In the genomic region with DNA sequence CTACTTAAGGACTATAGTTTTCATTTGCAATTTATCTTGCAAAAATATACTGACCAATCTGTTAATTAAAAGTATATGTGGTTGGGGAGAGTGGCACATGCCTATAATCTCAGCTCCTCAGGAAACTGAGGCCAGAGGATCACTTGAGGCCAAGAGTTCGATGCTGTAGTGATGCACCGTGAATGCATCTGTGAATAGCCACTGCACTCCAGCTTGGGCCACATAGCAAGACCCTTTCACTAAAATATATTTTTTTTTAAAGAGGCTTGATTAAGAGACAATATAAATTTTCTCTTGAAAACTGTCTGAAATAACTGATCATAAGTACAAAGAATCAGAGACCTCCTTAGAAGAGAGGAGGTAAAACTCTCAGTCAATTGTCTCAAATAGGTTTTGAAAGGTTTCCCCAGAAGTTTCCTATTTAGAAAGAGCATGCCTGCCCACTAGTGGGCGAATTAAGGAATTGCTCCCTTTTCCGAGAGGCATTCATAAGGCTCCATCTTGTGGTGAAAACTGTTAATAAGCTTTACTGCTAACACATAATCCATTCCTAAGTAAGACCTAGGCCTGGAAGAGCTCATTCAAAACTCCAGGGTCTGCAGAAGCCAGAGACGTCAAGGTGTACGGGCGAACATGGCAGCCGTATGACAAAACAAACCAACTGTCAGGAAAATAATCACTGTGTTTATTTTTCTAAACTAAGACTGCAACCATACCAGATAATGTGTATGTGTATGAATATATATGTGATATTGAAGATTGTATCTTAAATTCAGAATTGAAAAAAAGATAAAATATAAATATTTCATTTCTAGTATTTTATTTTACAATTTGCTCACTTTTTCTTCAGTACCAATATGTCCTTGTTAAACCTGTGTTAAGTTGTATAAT, we compare ENCODE assay signal across 8 cellular contexts. TPM values are rescaled to one million over a fixed set of nuclear protein-coding genes. Genes with fewer than 3 reads are reported as not detected.
DNase-seq lines count a peak whose midpoint lies in the region; ATAC-seq, FAIRE-seq and TF ChIP-seq lines count a peak whose summit lies in the region.
"Had no signal": no experiment of that assay in that cellular context is flagged by ENCODE, and none has a peak within 500 bp of the region (broad histone marks: within the 10 kb centered on the region; RNA-seq: fewer than 3 reads in every experiment).

No MANE protein-coding gene starts in this region.

- H3K4me1 ChIP-seq in SJCRH30: no peaks in the 10 kb centered on the region

- peak; percentile 100 for TF ChIP-seq CTCF in NB4 (IDR thresholded peaks at IDR 0.05; ENCODE audit: low read depth, low read length)

- no peak overlapping the region for H3K4me3 ChIP-seq in NB4 (ENCODE audit: low read depth, low read length)
- no peak overlapping the region for H3K4me3 ChIP-seq in SJCRH30

- no peaks in the 10 kb centered on the region for H3K36me3 ChIP-seq in SJCRH30

- TF ChIP-seq POLR2A in GM12891 (IDR thresholded peaks at IDR 0.05; ENCODE audit: low read depth, low read length): no peak
- no peak for TF ChIP-seq POLR2A in NB4 (IDR thresholded peaks at IDR 0.05; ENCODE audit: extremely low read depth, insufficient read length)

- ATAC-seq in HG02610 (IDR thresholded peaks at IDR 0.05; ENCODE audit: unreplicated experiment): peak; percentile 82
- ATAC-seq in activated naive CD4-positive, alpha-beta T cell treated with anti-CD3 and anti-CD28 coated beads, Interleukin-2, amount 50 U/mL, for 72 hours: peak; percentile 74 to 79

- no peak overlapping the region for H3K27ac ChIP-seq in SJCRH30

- intact Hi-C loops in head of caudate nucleus (cut with DNase I): loop anchor here (1.0 to 10.0 kb wide), 2 partner anchors 210 to 360 kb away; a partner anchor contains a TSS

- no peaks in the 10 kb centered on the region for H3K9me3 Mint-ChIP-seq in activated naive CD4-positive, alpha-beta T cell treated with anti-CD3 and anti-CD28 coated beads, Interleukin-2, amount 50 U/mL, for 72 hours
- H3K9me3 Mint-ChIP-seq: stimulated activated naive CD8-positive, alpha-beta T cell treated with anti-CD3 and anti-CD28 coated beads, Interleukin-15, Interleukin-2, amounts not matched to agents 100 ng/mL and 50 ng/mL, for 24 hours had no signal

- H3K9me3 ChIP-seq in SJCRH30 (replicated peaks): no peaks in the 10 kb centered on the region

- peak; percentile 82 for FAIRE-seq in GM12891 (lab: Jason Lieb, UNC)

- H3K36me3 Mint-ChIP-seq in activated naive CD4-positive, alpha-beta T cell treated with anti-CD3 and anti-CD28 coated beads, Interleukin-2, amount 50 U/mL, for 72 hours: no peaks in the 10 kb centered on the region

- 0 out of 2 replicates have a peak, but pooled peaks cover under 1% of the 10 kb centered on the region for H3K27me3 ChIP-seq in SJCRH30

- DNase-seq in GM12891 (ENCODE audit: insufficient read length, low spot score) (peak; percentile 41), NB4 (ENCODE audit: low read depth) (peak; percentile 92), SJCRH30 (peak; percentile 46 to 92), head of caudate nucleus (peak in 39 of 42 donors; percentile 14 to 87 (median 61)), pulmonary artery endothelial cell (ENCODE audit: low read depth, low spot score) (peak; percentile 60)
- peak in 1 of 2 donors; percentile 58 for DNase-seq in activated naive CD4-positive, alpha-beta T cell treated with anti-CD3 and anti-CD28 coated beads, Interleukin-2, amount 50 U/mL, for 72 hours (ENCODE audit: low spot score in 2 of 2)

- no peak overlapping the region for H3K27ac Mint-ChIP-seq in activated naive CD4-positive, alpha-beta T cell treated with anti-CD3 and anti-CD28 coated beads, Interleukin-2, amount 50 U/mL, for 72 hours
- H3K27ac Mint-ChIP-seq: stimulated activated naive CD8-positive, alpha-beta T cell treated with anti-CD3 and anti-CD28 coated beads, Interleukin-15, Interleukin-2, amounts not matched to agents 100 ng/mL and 50 ng/mL, for 24 hours had no signal

TF ChIP-seq in GM12891, 5 proteins besides CTCF, POLR2A, EP300 and RAD21:
- TF ChIP-seq SPI1 (IDR thresholded peaks at IDR 0.05; ENCODE audit: low read depth, low read length) (no peak), POLR2AphosphoS5 (IDR thresholded peaks at IDR 0.05; ENCODE audit: low read depth, low read length) (no peak), PAX5 (IDR thresholded peaks at IDR 0.05; ENCODE audit: insufficient read depth, low read length, severe bottlenecking) (no peak), POU2F2 (IDR thresholded peaks at IDR 0.05; ENCODE audit: low read depth, low read length) (no peak), TAF1 (IDR thresholded peaks at IDR 0.05; ENCODE audit: low read depth, low read length) (no peak)

RNA-seq across cellular contexts. Expression of a gene that starts 6.8 kb away (rescaled TPM):
- not detected for polyA plus RNA-seq in GM12891 (2012; ENCODE audit: low read depth, missing spikeins)
- not detected in 2 replicates for total RNA-seq in SJCRH30 (2014; rRNA removed; shearing (Covaris generic))
- total RNA-seq in activated naive CD4-positive, alpha-beta T cell treated with anti-CD3 and anti-CD28 coated beads, Interleukin-2, amount 50 U/mL, for 72 hours: not detected
- not detected in 2 replicates for total RNA-seq in pulmonary artery endothelial cell

RNA-seq across cellular contexts. Expression of a gene that starts 31.8 kb away (rescaled TPM):
- polyA plus RNA-seq in GM12891 (2012; ENCODE audit: low read depth, missing spikeins): not detected
- total RNA-seq in SJCRH30 (2014; rRNA removed; shearing (Covaris generic)): not detected in 2 replicates
- total RNA-seq in activated naive CD4-positive, alpha-beta T cell treated with anti-CD3 and anti-CD28 coated beads, Interleukin-2, amount 50 U/mL, for 72 hours: not detected
- not detected in 2 replicates for total RNA-seq in pulmonary artery endothelial cell

RNA-seq across cellular contexts. Expression of a gene that starts 48.2 kb away (rescaled TPM):
- 94.8 TPM for polyA plus RNA-seq in GM12891 (2012; ENCODE audit: low read depth, missing spikeins)
- total RNA-seq in SJCRH30 (2014; rRNA removed; shearing (Covaris generic)): 35.2 and 35.6 TPM in 2 replicates
- total RNA-seq in activated naive CD4-positive, alpha-beta T cell treated with anti-CD3 and anti-CD28 coated beads, Interleukin-2, amount 50 U/mL, for 72 hours: 100 to 1,000 TPM; 140 to 238 TPM
- 76.0 and 90.9 TPM in 2 replicates for total RNA-seq in pulmonary artery endothelial cell
